1 cellular context compared by ENCODE assay signal in genomic region chr6:127266892-127267741, GRCh38.
TF ChIP-seq lines count a peak whose summit lies in the region.

No MANE protein-coding gene starts in this region.

TF ChIP-seq in HepG2, 621 proteins besides CTCF, POLR2A, EP300 and RAD21 (continued from another document and continues in another):
- TF ChIP-seq, protein P1, sequence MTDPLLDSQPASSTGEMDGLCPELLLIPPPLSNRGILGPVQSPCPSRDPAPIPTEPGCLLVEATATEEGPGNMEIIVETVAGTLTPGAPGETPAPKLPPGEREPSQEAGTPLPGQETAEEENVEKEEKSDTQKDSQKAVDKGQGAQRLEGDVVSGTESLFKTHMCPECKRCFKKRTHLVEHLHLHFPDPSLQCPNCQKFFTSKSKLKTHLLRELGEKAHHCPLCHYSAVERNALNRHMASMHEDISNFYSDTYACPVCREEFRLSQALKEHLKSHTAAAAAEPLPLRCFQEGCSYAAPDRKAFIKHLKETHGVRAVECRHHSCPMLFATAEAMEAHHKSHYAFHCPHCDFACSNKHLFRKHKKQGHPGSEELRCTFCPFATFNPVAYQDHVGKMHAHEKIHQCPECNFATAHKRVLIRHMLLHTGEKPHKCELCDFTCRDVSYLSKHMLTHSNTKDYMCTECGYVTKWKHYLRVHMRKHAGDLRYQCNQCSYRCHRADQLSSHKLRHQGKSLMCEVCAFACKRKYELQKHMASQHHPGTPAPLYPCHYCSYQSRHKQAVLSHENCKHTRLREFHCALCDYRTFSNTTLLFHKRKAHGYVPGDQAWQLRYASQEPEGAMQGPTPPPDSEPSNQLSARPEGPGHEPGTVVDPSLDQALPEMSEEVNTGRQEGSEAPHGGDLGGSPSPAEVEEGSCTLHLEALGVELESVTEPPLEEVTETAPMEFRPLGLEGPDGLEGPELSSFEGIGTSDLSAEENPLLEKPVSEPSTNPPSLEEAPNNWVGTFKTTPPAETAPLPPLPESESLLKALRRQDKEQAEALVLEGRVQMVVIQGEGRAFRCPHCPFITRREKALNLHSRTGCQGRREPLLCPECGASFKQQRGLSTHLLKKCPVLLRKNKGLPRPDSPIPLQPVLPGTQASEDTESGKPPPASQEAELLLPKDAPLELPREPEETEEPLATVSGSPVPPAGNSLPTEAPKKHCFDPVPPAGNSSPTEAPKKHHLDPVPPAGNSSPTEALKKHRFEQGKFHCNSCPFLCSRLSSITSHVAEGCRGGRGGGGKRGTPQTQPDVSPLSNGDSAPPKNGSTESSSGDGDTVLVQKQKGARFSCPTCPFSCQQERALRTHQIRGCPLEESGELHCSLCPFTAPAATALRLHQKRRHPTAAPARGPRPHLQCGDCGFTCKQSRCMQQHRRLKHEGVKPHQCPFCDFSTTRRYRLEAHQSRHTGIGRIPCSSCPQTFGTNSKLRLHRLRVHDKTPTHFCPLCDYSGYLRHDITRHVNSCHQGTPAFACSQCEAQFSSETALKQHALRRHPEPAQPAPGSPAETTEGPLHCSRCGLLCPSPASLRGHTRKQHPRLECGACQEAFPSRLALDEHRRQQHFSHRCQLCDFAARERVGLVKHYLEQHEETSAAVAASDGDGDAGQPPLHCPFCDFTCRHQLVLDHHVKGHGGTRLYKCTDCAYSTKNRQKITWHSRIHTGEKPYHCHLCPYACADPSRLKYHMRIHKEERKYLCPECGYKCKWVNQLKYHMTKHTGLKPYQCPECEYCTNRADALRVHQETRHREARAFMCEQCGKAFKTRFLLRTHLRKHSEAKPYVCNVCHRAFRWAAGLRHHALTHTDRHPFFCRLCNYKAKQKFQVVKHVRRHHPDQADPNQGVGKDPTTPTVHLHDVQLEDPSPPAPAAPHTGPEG (CRISPR knock-in tag; IDR thresholded peaks at IDR 0.05), result no peak; the same call in 1 of the 2 replicates
- TF ChIP-seq, protein P2, sequence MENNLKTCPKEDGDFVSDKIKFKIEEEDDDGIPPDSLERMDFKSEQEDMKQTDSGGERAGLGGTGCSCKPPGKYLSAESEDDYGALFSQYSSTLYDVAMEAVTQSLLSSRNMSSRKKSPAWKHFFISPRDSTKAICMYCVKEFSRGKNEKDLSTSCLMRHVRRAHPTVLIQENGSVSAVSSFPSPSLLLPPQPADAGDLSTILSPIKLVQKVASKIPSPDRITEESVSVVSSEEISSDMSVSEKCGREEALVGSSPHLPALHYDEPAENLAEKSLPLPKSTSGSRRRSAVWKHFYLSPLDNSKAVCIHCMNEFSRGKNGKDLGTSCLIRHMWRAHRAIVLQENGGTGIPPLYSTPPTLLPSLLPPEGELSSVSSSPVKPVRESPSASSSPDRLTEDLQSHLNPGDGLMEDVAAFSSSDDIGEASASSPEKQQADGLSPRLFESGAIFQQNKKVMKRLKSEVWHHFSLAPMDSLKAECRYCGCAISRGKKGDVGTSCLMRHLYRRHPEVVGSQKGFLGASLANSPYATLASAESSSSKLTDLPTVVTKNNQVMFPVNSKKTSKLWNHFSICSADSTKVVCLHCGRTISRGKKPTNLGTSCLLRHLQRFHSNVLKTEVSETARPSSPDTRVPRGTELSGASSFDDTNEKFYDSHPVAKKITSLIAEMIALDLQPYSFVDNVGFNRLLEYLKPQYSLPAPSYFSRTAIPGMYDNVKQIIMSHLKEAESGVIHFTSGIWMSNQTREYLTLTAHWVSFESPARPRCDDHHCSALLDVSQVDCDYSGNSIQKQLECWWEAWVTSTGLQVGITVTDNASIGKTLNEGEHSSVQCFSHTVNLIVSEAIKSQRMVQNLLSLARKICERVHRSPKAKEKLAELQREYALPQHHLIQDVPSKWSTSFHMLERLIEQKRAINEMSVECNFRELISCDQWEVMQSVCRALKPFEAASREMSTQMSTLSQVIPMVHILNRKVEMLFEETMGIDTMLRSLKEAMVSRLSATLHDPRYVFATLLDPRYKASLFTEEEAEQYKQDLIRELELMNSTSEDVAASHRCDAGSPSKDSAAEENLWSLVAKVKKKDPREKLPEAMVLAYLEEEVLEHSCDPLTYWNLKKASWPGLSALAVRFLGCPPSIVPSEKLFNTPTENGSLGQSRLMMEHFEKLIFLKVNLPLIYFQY (CRISPR knock-in tag; IDR thresholded peaks at IDR 0.05; ENCODE audit: borderline replicate concordance), result peak; percentile 80
- TF ChIP-seq ZSCAN22 (CRISPR knock-in tag; IDR thresholded peaks at IDR 0.05) (0 out of 2 replicates have a peak, but pooled peaks have one; percentile 35), PHF8 (CRISPR knock-in tag; IDR thresholded peaks at IDR 0.05) (peak; percentile 99), ISL2 (CRISPR knock-in tag; IDR thresholded peaks at IDR 0.05) (peak; percentile 54), ZHX1 (CRISPR knock-in tag; IDR thresholded peaks at IDR 0.05; ENCODE audit: low read depth) (peak; percentile 93), ZNF883 (CRISPR knock-in tag; IDR thresholded peaks at IDR 0.05; ENCODE audit: not compliant biosample characterization) (peak; percentile 95), ZNF496 (CRISPR knock-in tag; IDR thresholded peaks at IDR 0.05; ENCODE audit: insufficient replicate concordance) (no peak), ELF4 (CRISPR knock-in tag; IDR thresholded peaks at IDR 0.05; ENCODE audit: borderline replicate concordance) (0 out of 2 replicates have a peak, but pooled peaks have one; percentile 9), ZNF740 (CRISPR knock-in tag; IDR thresholded peaks at IDR 0.05) (peak; percentile 67; the same call in 1 of the 2 replicates), ZNF605 (CRISPR knock-in tag; IDR thresholded peaks at IDR 0.05) (peak; percentile 65; the same call in 1 of the 2 replicates), ZKSCAN5 (CRISPR knock-in tag; IDR thresholded peaks at IDR 0.05) (0 out of 2 replicates have a peak, but pooled peaks have one; percentile 41), THYN1 (CRISPR knock-in tag; IDR thresholded peaks at IDR 0.05; ENCODE audit: borderline replicate concordance, low read depth) (no peak), ZNF572 (CRISPR knock-in tag; IDR thresholded peaks at IDR 0.05) (no peak), ZBTB25 (CRISPR knock-in tag; IDR thresholded peaks at IDR 0.05) (peak; percentile 92), NFKB2 (CRISPR knock-in tag; IDR thresholded peaks at IDR 0.05; ENCODE audit: borderline replicate concordance) (peak; percentile 73; the same call in 1 of the 2 replicates), ZBTB10 (CRISPR knock-in tag; IDR thresholded peaks at IDR 0.05; ENCODE audit: borderline replicate concordance) (no peak), HOXA5 (CRISPR knock-in tag; IDR thresholded peaks at IDR 0.05) (peak; percentile 81; the same call in 1 of the 2 replicates), ELF1 (CRISPR knock-in tag; IDR thresholded peaks at IDR 0.05) (peak; percentile 66; the same call in 1 of the 2 replicates), ISX (CRISPR knock-in tag; conservative IDR thresholded peaks at IDR 0.05) (no peak; the same call in 1 of the 2 replicates), CC2D1A (CRISPR knock-in tag; IDR thresholded peaks at IDR 0.05) (no peak), ZNF607 (CRISPR knock-in tag; IDR thresholded peaks at IDR 0.05; ENCODE audit: borderline replicate concordance) (peak; percentile 61; the same call in 1 of the 2 replicates), ASH2L (IDR thresholded peaks at IDR 0.05; ENCODE audit: insufficient read length, low read depth, low read length) (peak; percentile 98), ZKSCAN8 (CRISPR knock-in tag; IDR thresholded peaks at IDR 0.05; ENCODE audit: borderline replicate concordance) (no peak), RXRB (CRISPR knock-in tag; IDR thresholded peaks at IDR 0.05; ENCODE audit: borderline replicate concordance) (no peak), ZSCAN31 (CRISPR knock-in tag; IDR thresholded peaks at IDR 0.05; ENCODE audit: low read depth) (peak; percentile 98), ZNF792 (CRISPR knock-in tag; IDR thresholded peaks at IDR 0.05) (0 out of 2 replicates have a peak, but pooled peaks have one; percentile 10), ZNF644 (CRISPR knock-in tag; IDR thresholded peaks at IDR 0.05; ENCODE audit: low read depth) (no peak), RXRA (CRISPR knock-in tag; IDR thresholded peaks at IDR 0.05) (peak; percentile 84), SIN3B (IDR thresholded peaks at IDR 0.05; ENCODE audit: low read length) (no peak), HMGXB4 (CRISPR knock-in tag; IDR thresholded peaks at IDR 0.05; ENCODE audit: borderline replicate concordance in 1 of 2, low read depth in 1 of 2) (peak; percentile 85 to 96), CREBL2 (CRISPR knock-in tag; IDR thresholded peaks at IDR 0.05; ENCODE audit: borderline replicate concordance) (peak; percentile 91; the same call in 1 of the 2 replicates), CREB1 (IDR thresholded peaks at IDR 0.05) (0 out of 2 replicates have a peak, but pooled peaks have one; percentile 1), CREB1 (CRISPR knock-in tag; IDR thresholded peaks at IDR 0.05) (no peak), ZBTB38 (CRISPR knock-in tag; IDR thresholded peaks at IDR 0.05) (peak; percentile 86), ZNF546 (CRISPR knock-in tag; conservative IDR thresholded peaks at IDR 0.05) (peak; percentile 79; the same call in 1 of the 2 replicates), ETV5 (CRISPR knock-in tag; IDR thresholded peaks at IDR 0.05; ENCODE audit: borderline replicate concordance) (peak; percentile 52), GTF3A (CRISPR knock-in tag; conservative IDR thresholded peaks at IDR 0.05) (no peak), NRL (CRISPR knock-in tag; IDR thresholded peaks at IDR 0.05; ENCODE audit: borderline replicate concordance) (no peak), ZNF24 (IDR thresholded peaks at IDR 0.05) (no peak), ZNF350 (CRISPR knock-in tag; IDR thresholded peaks at IDR 0.05; ENCODE audit: borderline replicate concordance, low read depth) (peak; percentile 28; the same call in 1 of the 2 replicates)
- TF ChIP-seq, protein P3, sequence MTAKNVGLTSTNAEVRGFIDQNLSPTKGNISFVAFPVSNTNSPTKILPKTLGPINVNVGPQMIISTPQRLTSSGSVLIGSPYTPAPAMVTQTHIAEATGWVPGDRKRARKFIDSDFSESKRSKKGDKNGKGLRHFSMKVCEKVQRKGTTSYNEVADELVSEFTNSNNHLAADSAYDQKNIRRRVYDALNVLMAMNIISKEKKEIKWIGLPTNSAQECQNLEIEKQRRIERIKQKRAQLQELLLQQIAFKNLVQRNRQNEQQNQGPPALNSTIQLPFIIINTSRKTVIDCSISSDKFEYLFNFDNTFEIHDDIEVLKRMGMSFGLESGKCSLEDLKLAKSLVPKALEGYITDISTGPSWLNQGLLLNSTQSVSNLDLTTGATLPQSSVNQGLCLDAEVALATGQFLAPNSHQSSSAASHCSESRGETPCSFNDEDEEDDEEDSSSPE (CRISPR knock-in tag; IDR thresholded peaks at IDR 0.05), result peak; percentile 10; the same call in 1 of the 2 replicates
